In genomic region chr17:75976175-75976848, GRCh38 we compare ENCODE assay signal across 1 cellular context.
TF ChIP-seq lines count a peak whose summit lies in the region.

No MANE protein-coding gene starts in this region.

TF ChIP-seq in K562, 482 proteins besides CTCF, POLR2A, EP300 and RAD21 (continued from another document):
- TF ChIP-seq ZC3H4 (CRISPR knock-in tag; IDR thresholded peaks at IDR 0.05; ENCODE audit: borderline replicate concordance) (no peak), CEBPG (CRISPR knock-in tag; IDR thresholded peaks at IDR 0.05) (no peak), CEBPG (tag; conservative IDR thresholded peaks at IDR 0.05 in 1 of 2, IDR thresholded peaks at IDR 0.05 in 1 of 2) (peak; percentile 7 to 42; a peak in 1 of 4 replicates), ZKSCAN1 (IDR thresholded peaks at IDR 0.05; ENCODE audit: low read depth, low read length) (no peak), KLF6 (CRISPR knock-in tag; IDR thresholded peaks at IDR 0.05; ENCODE audit: borderline replicate concordance) (no peak), PREB (CRISPR knock-in tag; IDR thresholded peaks at IDR 0.05) (no peak), NBN (IDR thresholded peaks at IDR 0.05; ENCODE audit: low read depth) (peak; percentile 37; the same call in 1 of the 2 replicates), CREM (IDR thresholded peaks at IDR 0.05; ENCODE audit: low read depth) (peak; percentile 47; the same call in 1 of the 2 replicates), TCF3 (CRISPR knock-in tag; IDR thresholded peaks at IDR 0.05) (peak; percentile 64), FUS (optimal IDR thresholded peaks at IDR 0.05; ENCODE audit: low read depth, low read length) (no peak), PHTF2 (CRISPR knock-in tag; IDR thresholded peaks at IDR 0.05) (no peak), SRF (CRISPR knock-in tag; IDR thresholded peaks at IDR 0.05) (no peak), SMARCA4 (IDR thresholded peaks at IDR 0.05) (peak; percentile 68; the same call in 1 of the 2 replicates), CREB5 (CRISPR knock-in tag; IDR thresholded peaks at IDR 0.05) (no peak), TAL1 (IDR thresholded peaks at IDR 0.05) (peak; percentile 66), ZBTB7A (IDR thresholded peaks at IDR 0.05; ENCODE audit: borderline replicate concordance, control insufficient read depth, low read depth, low read length) (no peak), ZNF696 (CRISPR knock-in tag; conservative IDR thresholded peaks at IDR 0.05) (no peak), POLR2H (tag; IDR thresholded peaks at IDR 0.05; ENCODE audit: low read depth) (0 out of 2 replicates have a peak, but pooled peaks have one; percentile 37), IRF9 (tag; IDR thresholded peaks at IDR 0.05) (no peak), NEUROD1 (IDR thresholded peaks at IDR 0.05; ENCODE audit: borderline replicate concordance, low read depth, low read length, partially characterized antibody) (no peak), EHMT2 (IDR thresholded peaks at IDR 0.05) (no peak), BRCA1 (IDR thresholded peaks at IDR 0.05) (no peak), BRCA1 (CRISPR knock-in tag; IDR thresholded peaks at IDR 0.05) (no peak), NCOR1 (IDR thresholded peaks at IDR 0.05) (peak; percentile 64; the same call in 1 of the 2 replicates), DACH1 (IDR thresholded peaks at IDR 0.05; ENCODE audit: partially characterized antibody) (no peak), THAP7 (CRISPR knock-in tag; IDR thresholded peaks at IDR 0.05) (no peak), TGIF2 (CRISPR knock-in tag; IDR thresholded peaks at IDR 0.05) (no peak), ZNF217 (CRISPR knock-in tag; IDR thresholded peaks at IDR 0.05) (no peak), HDAC8 (tag; IDR thresholded peaks at IDR 0.05) (no peak), ZNF224 (CRISPR knock-in tag; IDR thresholded peaks at IDR 0.05) (no peak), NR4A1 (CRISPR knock-in tag; IDR thresholded peaks at IDR 0.05) (no peak), NR4A1 (tag; IDR thresholded peaks at IDR 0.05) (no peak), ZNF347 (CRISPR knock-in tag; IDR thresholded peaks at IDR 0.05; ENCODE audit: low read depth) (no peak), ARID1B (IDR thresholded peaks at IDR 0.05) (peak; percentile 82), L3MBTL2 (IDR thresholded peaks at IDR 0.05) (0 out of 2 replicates have a peak, but pooled peaks have one; percentile 9), STAG1 (CRISPR knock-in tag; IDR thresholded peaks at IDR 0.05; ENCODE audit: borderline replicate concordance) (no peak), NR2C2 (CRISPR knock-in tag; IDR thresholded peaks at IDR 0.05) (no peak), NR2C2 (tag; IDR thresholded peaks at IDR 0.05) (peak; percentile 75), NUFIP1 (IDR thresholded peaks at IDR 0.05; ENCODE audit: partially characterized antibody) (no peak), HNRNPK (IDR thresholded peaks at IDR 0.05; ENCODE audit: low read depth, low read length, poor library complexity, severe bottlenecking) (no peak), FIP1L1 (IDR thresholded peaks at IDR 0.05; ENCODE audit: low read depth, low read length, poor library complexity, severe bottlenecking) (no peak), ZBTB49 (CRISPR knock-in tag; IDR thresholded peaks at IDR 0.05; ENCODE audit: borderline replicate concordance) (no peak), MYC (IDR thresholded peaks at IDR 0.05; ENCODE audit: low read depth, low read length) (no peak), MYC (CRISPR knock-in tag; IDR thresholded peaks at IDR 0.05; ENCODE audit: borderline replicate concordance, low read depth) (no peak), RCOR1 (IDR thresholded peaks at IDR 0.05; ENCODE audit: borderline replicate concordance in 1 of 2, low read depth in 2 of 2, low read length in 2 of 2) (peak in 1 of 2 experiments; percentile 54; a peak in 1 of 4 replicates), XRCC5 (IDR thresholded peaks at IDR 0.05; ENCODE audit: low read depth, low read length) (no peak), ZBTB17 (CRISPR knock-in tag; IDR thresholded peaks at IDR 0.05) (no peak), ZNF212 (CRISPR knock-in tag; IDR thresholded peaks at IDR 0.05) (no peak), CEBPB (tag; IDR thresholded peaks at IDR 0.05) (peak; percentile 39; the same call in 1 of the 2 replicates), POLR2G (IDR thresholded peaks at IDR 0.05; ENCODE audit: low read depth, low read length) (no peak), CBFA2T2 (conservative IDR thresholded peaks at IDR 0.05) (peak; percentile 68), SOX6 (IDR thresholded peaks at IDR 0.05) (no peak; the same call in 1 of the 2 replicates), MEIS2 (IDR thresholded peaks at IDR 0.05; ENCODE audit: partially characterized antibody) (no peak), ZNF253 (CRISPR knock-in tag; conservative IDR thresholded peaks at IDR 0.05) (no peak), ATF7 (IDR thresholded peaks at IDR 0.05) (peak; percentile 59), ZNF766 (CRISPR knock-in tag; conservative IDR thresholded peaks at IDR 0.05) (peak; percentile 46; the same call in 1 of the 2 replicates), SMARCE1 (IDR thresholded peaks at IDR 0.05) (peak; percentile 44; the same call in 1 of the 2 replicates), NFE2L1 (tag; IDR thresholded peaks at IDR 0.05; ENCODE audit: borderline replicate concordance, low read depth) (no peak), YY1 (IDR thresholded peaks at IDR 0.05; ENCODE audit: borderline replicate concordance in 1 of 3, control insufficient read depth in 1 of 3, extremely low read depth in 1 of 3, insufficient read depth in 3 of 3, insufficient read length in 1 of 3, insufficient replicate concordance in 2 of 3, low read depth in 1 of 3, low read length in 2 of 3) (no peak)
- TF ChIP-seq, protein P1, sequence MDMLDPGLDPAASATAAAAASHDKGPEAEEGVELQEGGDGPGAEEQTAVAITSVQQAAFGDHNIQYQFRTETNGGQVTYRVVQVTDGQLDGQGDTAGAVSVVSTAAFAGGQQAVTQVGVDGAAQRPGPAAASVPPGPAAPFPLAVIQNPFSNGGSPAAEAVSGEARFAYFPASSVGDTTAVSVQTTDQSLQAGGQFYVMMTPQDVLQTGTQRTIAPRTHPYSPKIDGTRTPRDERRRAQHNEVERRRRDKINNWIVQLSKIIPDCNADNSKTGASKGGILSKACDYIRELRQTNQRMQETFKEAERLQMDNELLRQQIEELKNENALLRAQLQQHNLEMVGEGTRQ (CRISPR knock-in tag; IDR thresholded peaks at IDR 0.05): no peak
- TF ChIP-seq, protein P2, sequence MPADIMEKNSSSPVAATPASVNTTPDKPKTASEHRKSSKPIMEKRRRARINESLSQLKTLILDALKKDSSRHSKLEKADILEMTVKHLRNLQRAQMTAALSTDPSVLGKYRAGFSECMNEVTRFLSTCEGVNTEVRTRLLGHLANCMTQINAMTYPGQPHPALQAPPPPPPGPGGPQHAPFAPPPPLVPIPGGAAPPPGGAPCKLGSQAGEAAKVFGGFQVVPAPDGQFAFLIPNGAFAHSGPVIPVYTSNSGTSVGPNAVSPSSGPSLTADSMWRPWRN (IDR thresholded peaks at IDR 0.05; ENCODE audit: low read depth): no peak
- TF ChIP-seq, protein P3, sequence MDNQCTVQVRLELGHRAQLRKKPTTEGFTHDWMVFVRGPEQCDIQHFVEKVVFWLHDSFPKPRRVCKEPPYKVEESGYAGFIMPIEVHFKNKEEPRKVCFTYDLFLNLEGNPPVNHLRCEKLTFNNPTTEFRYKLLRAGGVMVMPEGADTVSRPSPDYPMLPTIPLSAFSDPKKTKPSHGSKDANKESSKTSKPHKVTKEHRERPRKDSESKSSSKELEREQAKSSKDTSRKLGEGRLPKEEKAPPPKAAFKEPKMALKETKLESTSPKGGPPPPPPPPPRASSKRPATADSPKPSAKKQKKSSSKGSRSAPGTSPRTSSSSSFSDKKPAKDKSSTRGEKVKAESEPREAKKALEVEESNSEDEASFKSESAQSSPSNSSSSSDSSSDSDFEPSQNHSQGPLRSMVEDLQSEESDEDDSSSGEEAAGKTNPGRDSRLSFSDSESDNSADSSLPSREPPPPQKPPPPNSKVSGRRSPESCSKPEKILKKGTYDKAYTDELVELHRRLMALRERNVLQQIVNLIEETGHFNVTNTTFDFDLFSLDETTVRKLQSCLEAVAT (IDR thresholded peaks at IDR 0.05): no peak
- TF ChIP-seq, protein P4, sequence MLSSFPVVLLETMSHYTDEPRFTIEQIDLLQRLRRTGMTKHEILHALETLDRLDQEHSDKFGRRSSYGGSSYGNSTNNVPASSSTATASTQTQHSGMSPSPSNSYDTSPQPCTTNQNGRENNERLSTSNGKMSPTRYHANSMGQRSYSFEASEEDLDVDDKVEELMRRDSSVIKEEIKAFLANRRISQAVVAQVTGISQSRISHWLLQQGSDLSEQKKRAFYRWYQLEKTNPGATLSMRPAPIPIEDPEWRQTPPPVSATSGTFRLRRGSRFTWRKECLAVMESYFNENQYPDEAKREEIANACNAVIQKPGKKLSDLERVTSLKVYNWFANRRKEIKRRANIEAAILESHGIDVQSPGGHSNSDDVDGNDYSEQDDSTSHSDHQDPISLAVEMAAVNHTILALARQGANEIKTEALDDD (IDR thresholded peaks at IDR 0.05): peak; percentile 54; the same call in 1 of the 2 replicates
TF ChIP-seq in K562: peak in this region for 36.
